In genomic region chr4:142358656-142359055, GRCh38 we compare ENCODE assay signal across 21 cellular contexts.
DNase-seq lines count a peak whose midpoint lies in the region; ATAC-seq, FAIRE-seq and TF ChIP-seq lines count a peak whose summit lies in the region.
"Had no signal": no experiment of that assay in that cellular context is flagged by ENCODE, and none has a peak within 500 bp of the region (broad histone marks: within the 10 kb centered on the region; RNA-seq: fewer than 3 reads in every experiment).

No MANE protein-coding gene starts in this region.

- no peak for TF ChIP-seq RAD21 in GM12878 (IDR thresholded peaks at IDR 0.05; ENCODE audit: insufficient read depth, low read depth, low read length)

- no peaks in the 10 kb centered on the region for H3K4me1 ChIP-seq in GM12878 (ENCODE audit: control insufficient read depth, insufficient read depth, low read length)
- H3K4me1 ChIP-seq: Peyer's patch had no signal

- no peaks in the 10 kb centered on the region for H3K27me3 Mint-ChIP-seq in activated naive CD4-positive, alpha-beta T cell treated with anti-CD3 and anti-CD28 coated beads, Interleukin-2, amount 10 ng/mL, durations not matched to agents 7 days and 5 days

- no peak overlapping the region for H3K27ac ChIP-seq in GM12878 (ENCODE audit: control insufficient read depth, insufficient read depth)
- H3K27ac ChIP-seq: esophagus squamous epithelium, pancreas, Peyer's patch, vagina had no signal

- H3K4me1 Mint-ChIP-seq in activated naive CD4-positive, alpha-beta T cell treated with anti-CD3 and anti-CD28 coated beads, Interleukin-2, amount 10 ng/mL, durations not matched to agents 7 days and 5 days, result peaks cover 75% of the 10 kb centered on the region
- peaks cover 63% of the 10 kb centered on the region for H3K4me1 Mint-ChIP-seq in stimulated activated effector memory CD8-positive, alpha-beta T cell treated with anti-CD3 and anti-CD28 coated beads, Interleukin-12 subunit alpha, Interleukin-12 subunit beta, amount 100 ng/mL, for 72 hours

- no peak for DNase-seq in activated naive CD4-positive, alpha-beta T cell treated with anti-CD3 and anti-CD28 coated beads, Interleukin-2, amount 10 ng/mL, durations not matched to agents 7 days and 5 days
- DNase-seq in activated naive CD4-positive, alpha-beta T cell treated with Interleukin-2 at 50 U/mL for 16 hours, result no peak
- DNase-seq in NCI-H2029 treated with DMSO at 0.1 percent for 48 hours (lab: John Stamatoyannopoulos, UW) (peak; percentile 73), GM12878 (ENCODE audit: low read depth, low spot score) (no peak), activated gamma-delta T cell treated with Interleukin-2 at 50 U/mL for 16 hours (no peak)
- no peak for DNase-seq in stimulated activated effector memory CD8-positive, alpha-beta T cell treated with anti-CD3 and anti-CD28 coated beads, Interleukin-12 subunit alpha, Interleukin-12 subunit beta, amount 100 ng/mL, for 72 hours (ENCODE audit: low spot score in 2 of 2)
- no peak for DNase-seq in stimulated activated CD4-positive, alpha-beta T cell treated with anti-CD3 and anti-CD28 coated beads, Interleukin-1b, Interleukin-23, amount 100 ng/mL, for 48 hours
- no peak for DNase-seq in stimulated activated CD4-positive, alpha-beta T cell treated with anti-CD3 and anti-CD28 coated beads, Interleukin-4, amount 100 ng/mL, for 4 hours
- DNase-seq: aorta; effector CD8-positive, alpha-beta T cell; esophagus squamous epithelium; glutamatergic neuron; H7; MM.1S; NCI-H1694; NCI-H82; pancreas; Peyer's patch; SK-N-SH had no signal

- SMC1A ChIA-PET in GM12878 (lab: Charles Lee; ENCODE audit: uncharacterized antibody, unreplicated experiment), result interaction anchor here (0.7 to 4.0 kb wide), 9 partner anchors 10 to 208 kb away, joined by 4 to 29 read pairs (median 5); no protein-coding TSS in a partner anchor

- RAD21 ChIA-PET in GM12878 (lab: Charles Lee; ENCODE audit: unreplicated experiment), result interaction anchor here (0.6 to 2.5 kb wide), 10 partner anchors 9 to 215 kb away, joined by 3 to 14 read pairs (median 4); no protein-coding TSS in a partner anchor

- peaks cover 8% of the 10 kb centered on the region for H3K9me3 Mint-ChIP-seq in activated naive CD4-positive, alpha-beta T cell treated with anti-CD3 and anti-CD28 coated beads, Interleukin-2, amount 10 ng/mL, durations not matched to agents 7 days and 5 days
- H3K9me3 Mint-ChIP-seq in stimulated activated effector memory CD8-positive, alpha-beta T cell treated with anti-CD3 and anti-CD28 coated beads, Interleukin-12 subunit alpha, Interleukin-12 subunit beta, amount 100 ng/mL, for 72 hours, result peaks cover 5% of the 10 kb centered on the region

- H3K9me3 ChIP-seq in GM12878 (replicated peaks; ENCODE audit: control insufficient read depth, insufficient read depth, low read length), result no peaks in the 10 kb centered on the region
- H3K9me3 ChIP-seq: esophagus squamous epithelium, pancreas, Peyer's patch, SK-N-SH, vagina had no signal

- intact Hi-C loops in GM12878 (cut with micrococcal nuclease; ENCODE audit: unreplicated experiment), result loop anchor here (5.0 to 10.0 kb wide), 2 partner anchors 209 to 666 kb away; no protein-coding TSS in a partner anchor

- peak overlapping the region; percentile 28 for H3K27ac Mint-ChIP-seq in activated naive CD4-positive, alpha-beta T cell treated with anti-CD3 and anti-CD28 coated beads, Interleukin-2, amount 10 ng/mL, durations not matched to agents 7 days and 5 days
- peak overlapping the region; percentile 64 for H3K27ac Mint-ChIP-seq in stimulated activated effector memory CD8-positive, alpha-beta T cell treated with anti-CD3 and anti-CD28 coated beads, Interleukin-12 subunit alpha, Interleukin-12 subunit beta, amount 100 ng/mL, for 72 hours

- no peak overlapping the region for H3K9ac ChIP-seq in GM12878 (ENCODE audit: control insufficient read depth, insufficient read depth, low read length)
- H3K9ac ChIP-seq: SK-N-SH had no signal

- H4K20me1 ChIP-seq in GM12878 (ENCODE audit: control insufficient read depth, insufficient read depth), result no peaks in the 10 kb centered on the region

- no peaks in the 10 kb centered on the region for H3K36me3 ChIP-seq in GM12878 (ENCODE audit: control insufficient read depth in 2 of 2, insufficient read depth in 2 of 2, low read length in 1 of 2)
- H3K36me3 ChIP-seq: esophagus squamous epithelium, pancreas, Peyer's patch, vagina had no signal

- no peak for FAIRE-seq in GM12878 (lab: Jason Lieb, UNC)
- FAIRE-seq: pancreas, TTC549 had no signal

- no peak overlapping the region for H2AFZ ChIP-seq in GM12878 (ENCODE audit: control insufficient read depth, low read depth, low read length)

- no peak overlapping the region for H3K4me2 ChIP-seq in GM12878 (ENCODE audit: control insufficient read depth, insufficient read depth)
- H3K4me2 ChIP-seq: SK-N-SH had no signal

- BruUV-seq in GM12878 (replicated peaks; lab: Mats Ljungman, UMichigan), result no TSS peak

- TF ChIP-seq EP300 in GM12878 (IDR thresholded peaks at IDR 0.05; ENCODE audit: borderline replicate concordance in 1 of 2, control insufficient read depth in 1 of 2, low read depth in 2 of 2, low read length in 2 of 2), result no peak

- H3K79me2 ChIP-seq in GM12878 (ENCODE audit: control insufficient read depth, insufficient read depth, low read length), result no peaks in the 10 kb centered on the region

- ATAC-seq in GM12878, result peak; percentile 45
- no peak for ATAC-seq in stimulated activated effector memory CD8-positive, alpha-beta T cell treated with anti-CD3 and anti-CD28 coated beads, Interleukin-12 subunit alpha, Interleukin-12 subunit beta, amount 100 ng/mL, for 72 hours
- ATAC-seq: pancreas had no signal

- no peak overlapping the region for H3K4me3 ChIP-seq in GM12878
- H3K4me3 ChIP-seq: esophagus squamous epithelium, pancreas, Peyer's patch, vagina had no signal

- no peak overlapping the region for H3K4me3 Mint-ChIP-seq in activated naive CD4-positive, alpha-beta T cell treated with anti-CD3 and anti-CD28 coated beads, Interleukin-2, amount 10 ng/mL, durations not matched to agents 7 days and 5 days
- H3K4me3 Mint-ChIP-seq in stimulated activated effector memory CD8-positive, alpha-beta T cell treated with anti-CD3 and anti-CD28 coated beads, Interleukin-12 subunit alpha, Interleukin-12 subunit beta, amount 100 ng/mL, for 72 hours, result peak overlapping the region; percentile 7

- no peak for TF ChIP-seq POLR2A in GM12878 (IDR thresholded peaks at IDR 0.05; ENCODE audit: low read depth, low read length)

- 5% methylated on average over 4 of the region's 4 CpGs for WGBS in GM12878 (ENCODE audit: insufficient coverage, insufficient replicate concordance, low lambda C conversion rate, missing lambda C conversion rate)

- in situ Hi-C loops in GM12878 (cut with MboI), result loop anchor here (10.0 kb wide), 2 partner anchors 356 to 486 kb away; partner anchors contain the start of gene INPP4B

- CTCF ChIA-PET in activated naive CD4-positive, alpha-beta T cell treated with anti-CD3 and anti-CD28 coated beads, Interleukin-2, amount 10 ng/mL, durations not matched to agents 7 days and 5 days (lab: Charles Lee), result interaction anchor here (0.6 to 1.5 kb wide), 3 partner anchors 9 to 66 kb away, joined by 3 to 5 read pairs (median 4); no protein-coding TSS in a partner anchor
- CTCF ChIA-PET in GM12878 (lab: Yijun Ruan, JAX), result interaction anchor here (0.8 to 1.8 kb wide), 6 partner anchors 8 to 209 kb away, joined by 3 to 4 read pairs (median 4); no protein-coding TSS in a partner anchor

- H3K36me3 Mint-ChIP-seq in activated naive CD4-positive, alpha-beta T cell treated with anti-CD3 and anti-CD28 coated beads, Interleukin-2, amount 10 ng/mL, durations not matched to agents 7 days and 5 days, result peaks cover 52% of the 10 kb centered on the region
- peaks cover 9% of the 10 kb centered on the region for H3K36me3 Mint-ChIP-seq in stimulated activated effector memory CD8-positive, alpha-beta T cell treated with anti-CD3 and anti-CD28 coated beads, Interleukin-12 subunit alpha, Interleukin-12 subunit beta, amount 100 ng/mL, for 72 hours

- no peaks in the 10 kb centered on the region for H3K27me3 ChIP-seq in GM12878 (replicated peaks in 1 of 2; ENCODE audit: control insufficient read depth in 2 of 2, insufficient read depth in 2 of 2, low read length in 1 of 2)
- H3K27me3 ChIP-seq: esophagus squamous epithelium, pancreas, Peyer's patch, vagina had no signal

- no peak for TF ChIP-seq CTCF in GM12878 (IDR thresholded peaks at IDR 0.05 in 2 of 3, conservative IDR thresholded peaks at IDR 0.05 in 1 of 3; ENCODE audit: control insufficient read depth in 2 of 3, extremely low read depth in 1 of 3, insufficient read depth in 1 of 3, low read depth in 3 of 3, low read length in 3 of 3)

- POLR2A ChIA-PET in GM12878 (lab: Charles Lee), result interaction anchor here (0.6 to 1.4 kb wide), 9 partner anchors 9 to 205 kb away, joined by 3 to 7 read pairs (median 4); no protein-coding TSS in a partner anchor

TF ChIP-seq in GM12878, 131 proteins besides CTCF, POLR2A, EP300 and RAD21 (continues in another document):
- TF ChIP-seq CBX3 (IDR thresholded peaks at IDR 0.05; ENCODE audit: borderline replicate concordance, low read depth) (no peak), NRF1 (conservative IDR thresholded peaks at IDR 0.05; ENCODE audit: low read depth, low read length) (no peak), CREM (IDR thresholded peaks at IDR 0.05; ENCODE audit: low read depth) (no peak), EGR1 (IDR thresholded peaks at IDR 0.05; ENCODE audit: borderline replicate concordance in 1 of 2, low read depth in 2 of 2, low read length in 2 of 2) (no peak), GABPA (IDR thresholded peaks at IDR 0.05; ENCODE audit: low read depth) (no peak), RELA (IDR thresholded peaks at IDR 0.05; ENCODE audit: borderline replicate concordance, partially characterized antibody) (no peak), BHLHE40 (IDR thresholded peaks at IDR 0.05; ENCODE audit: borderline replicate concordance in 1 of 2, low read depth in 2 of 2, low read length in 1 of 2) (no peak), BMI1 (IDR thresholded peaks at IDR 0.05; ENCODE audit: borderline replicate concordance) (no peak), ZNF207 (IDR thresholded peaks at IDR 0.05; ENCODE audit: borderline replicate concordance) (no peak), CREB1 (IDR thresholded peaks at IDR 0.05; ENCODE audit: low read depth) (no peak), MTA2 (IDR thresholded peaks at IDR 0.05; ENCODE audit: low read depth) (no peak), NR2C2 (IDR thresholded peaks at IDR 0.05; ENCODE audit: borderline replicate concordance, control insufficient read depth, insufficient read length, low read depth) (no peak), SRF (IDR thresholded peaks at IDR 0.05; ENCODE audit: low read depth in 2 of 2, low read length in 2 of 2) (no peak), SIN3A (IDR thresholded peaks at IDR 0.05; ENCODE audit: low read depth, low read length) (no peak), ZNF24 (IDR thresholded peaks at IDR 0.05) (no peak), MYB (IDR thresholded peaks at IDR 0.05; ENCODE audit: borderline replicate concordance, low read depth, low read length) (no peak), HDAC6 (IDR thresholded peaks at IDR 0.05; ENCODE audit: unreplicated experiment) (no peak), NFXL1 (IDR thresholded peaks at IDR 0.05; ENCODE audit: borderline replicate concordance) (no peak), ESRRA (IDR thresholded peaks at IDR 0.05; ENCODE audit: low read length) (no peak)
